27 cellular contexts compared by ENCODE assay signal in the genomic region with DNA sequence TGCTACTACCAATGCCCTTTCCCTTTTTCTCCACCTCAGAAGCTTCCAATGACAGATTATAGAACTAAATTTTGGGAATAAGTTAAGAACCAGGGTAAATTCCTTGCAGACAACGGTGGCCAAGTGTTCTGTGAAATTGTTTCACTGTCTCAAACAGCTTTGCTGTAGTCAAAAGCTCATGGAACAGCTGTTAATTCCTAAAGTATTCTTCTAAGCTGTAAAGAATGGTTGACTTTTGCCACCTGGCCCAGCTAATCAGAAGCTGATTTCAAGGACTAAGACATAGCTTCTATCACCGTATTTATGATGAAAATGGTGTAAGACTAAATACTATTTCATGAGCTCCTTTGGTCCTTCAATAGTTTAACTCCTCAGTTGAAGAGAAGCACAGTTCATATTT.
"Had no signal": no experiment of that assay in that cellular context is flagged by ENCODE, and none has a peak within 500 bp of the region (broad histone marks: within the 10 kb centered on the region; RNA-seq: fewer than 3 reads in every experiment).

No MANE protein-coding gene starts in this region.

- H3K27ac ChIP-seq: dorsolateral prefrontal cortex, WERI-Rb-1 had no signal

- H3K36me3 ChIP-seq: ascending aorta, WERI-Rb-1 had no signal

- H3K27me3 ChIP-seq: ascending aorta had no signal

- H3K4me3 ChIP-seq: ascending aorta, coronary artery, dorsolateral prefrontal cortex had no signal

- DNase-seq: activated B cell treated with CpG ODN at 0.5 μM for 24 hours; activated CD4-positive, alpha-beta memory T cell treated with anti-CD3 and anti-CD28 coated beads for 36 hours; activated CD4-positive, alpha-beta T cell treated with anti-CD3 and anti-CD28 coated beads for 36 hours; activated CD4-positive, alpha-beta T cell treated with anti-CD3 and anti-CD28 coated beads, Interleukin-2, amount 10 ng/mL, durations not matched to agents 24 days and 14 days; activated CD4-positive, CD25-positive, alpha-beta regulatory T cell treated with anti-CD3 and anti-CD28 coated beads, Interleukin-2, amount 50 U/mL, for 72 hours; activated CD8-positive, alpha-beta memory T cell treated with anti-CD3 and anti-CD28 coated beads, Interleukin-2, amount 10 ng/mL, durations not matched to agents 7 days and 5 days; activated CD8-positive, alpha-beta memory T cell treated with anti-CD3 and anti-CD28 coated beads, Interleukin-2, amount 50 U/mL, for 4 hours; activated CD8-positive, alpha-beta T cell treated with anti-CD3 and anti-CD28 coated beads, Interleukin-2, amount 10 ng/mL, durations not matched to agents 7 days and 5 days; activated gamma-delta T cell; activated naive CD4-positive, alpha-beta T cell; activated naive CD4-positive, alpha-beta T cell treated with anti-CD3 and anti-CD28 coated beads, Interleukin-2, amount 10 ng/mL, durations not matched to agents 7 days and 5 days; activated naive CD8-positive, alpha-beta T cell treated with anti-CD3 and anti-CD28 coated beads, Interleukin-2, amount 10 ng/mL, durations not matched to agents 7 days and 5 days; activated T-cell treated with anti-CD3 and anti-CD28 coated beads for 4 hours; activated T-cell treated with anti-CD3 and anti-CD28 coated beads, Interleukin-2, amount 50 U/mL, for 24 hours; activated T-cell treated with anti-CD3 and anti-CD28 coated beads, Interleukin-2, amount 50 U/mL, for 72 hours; dorsolateral prefrontal cortex; effector memory CD4-positive, alpha-beta T cell; endodermal cell; foreskin fibroblast; T-helper 1 cell; T-helper 17 cell; T1000; WERI-Rb-1 had no signal

- H3K9me3 ChIP-seq: ascending aorta had no signal

- ATAC-seq: activated CD4-positive, alpha-beta T cell treated with anti-CD3 and anti-CD28 coated beads for 36 hours; activated CD8-positive, alpha-beta memory T cell treated with anti-CD3 and anti-CD28 coated beads, Interleukin-2, amount 10 ng/mL, durations not matched to agents 7 days and 5 days; activated CD8-positive, alpha-beta T cell treated with anti-CD3 and anti-CD28 coated beads, Interleukin-2, amount 10 ng/mL, durations not matched to agents 7 days and 5 days; activated naive CD4-positive, alpha-beta T cell treated with anti-CD3 and anti-CD28 coated beads, Interleukin-2, amount 50 U/mL, for 72 hours; activated T-cell treated with anti-CD3 and anti-CD28 coated beads, Interleukin-2, amount 50 U/mL, for 72 hours; esophagus mucosa; T-helper 17 cell had no signal
